Comparison of ENCODE assay signal across 27 cellular contexts in the genomic region with DNA sequence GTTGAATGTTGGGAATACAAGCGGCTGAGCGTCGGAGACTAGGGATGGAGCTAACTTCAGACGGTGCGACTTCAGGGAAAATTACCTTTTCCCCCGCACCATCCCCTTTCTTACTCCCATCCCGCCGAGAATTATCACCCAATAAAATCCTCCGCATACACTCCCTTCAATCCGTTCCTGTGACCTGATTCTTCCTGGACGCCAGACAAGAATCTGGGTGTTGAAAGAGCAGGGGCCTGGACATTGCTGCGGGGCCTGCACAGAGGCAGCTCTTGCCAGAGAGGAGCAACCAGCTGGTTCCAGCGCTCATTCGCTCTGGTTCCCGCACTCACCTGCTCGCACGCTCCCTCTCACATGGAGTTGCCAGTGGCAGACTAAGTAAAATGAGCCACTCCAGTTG.
DNase-seq lines count a peak whose midpoint lies in the region; ATAC-seq and TF ChIP-seq lines count a peak whose summit lies in the region.
"Had no signal": no experiment of that assay in that cellular context is flagged by ENCODE, and none has a peak within 500 bp of the region (broad histone marks: within the 10 kb centered on the region; RNA-seq: fewer than 3 reads in every experiment).

No MANE protein-coding gene starts in this region.

- H3K36me3 Mint-ChIP-seq in nephron progenitor cell (ENCODE audit: low read depth), result no peaks in the 10 kb centered on the region
- H3K36me3 Mint-ChIP-seq in CD8-positive, alpha-beta T cell, result no peaks in the 10 kb centered on the region
- H3K36me3 Mint-ChIP-seq: activated CD4-positive, alpha-beta memory T cell treated with anti-CD3 and anti-CD28 coated beads for 36 hours; CD4-positive, CD25-positive, alpha-beta regulatory T cell; naive thymus-derived CD8-positive, alpha-beta T cell had no signal

- H3K4me1 Mint-ChIP-seq in nephron progenitor cell, result peaks cover 14% of the 10 kb centered on the region
- no peaks in the 10 kb centered on the region for H3K4me1 Mint-ChIP-seq in CD8-positive, alpha-beta T cell (ENCODE audit: low read depth)
- H3K4me1 Mint-ChIP-seq: CD4-positive, CD25-positive, alpha-beta regulatory T cell had no signal

- ATAC-seq in right cardiac atrium (peak; percentile 55 to 60), GM18870 (IDR thresholded peaks at IDR 0.05; ENCODE audit: unreplicated experiment) (no peak)
- no peak for ATAC-seq in CD8-positive, alpha-beta T cell
- ATAC-seq: foreskin keratinocyte; naive thymus-derived CD8-positive, alpha-beta T cell had no signal

- CTCF ChIA-PET in CD8-positive, alpha-beta T cell (lab: Charles Lee), result no interaction called here

- H3K27ac ChIP-seq in HUES64 (ENCODE audit: low read depth, low read length) (no peak overlapping the region), right cardiac atrium (ENCODE audit: low read length) (no peak overlapping the region)
- no peak overlapping the region for H3K27ac ChIP-seq in CD8-positive, alpha-beta T cell (ENCODE audit: low read depth, low read length)
- H3K27ac ChIP-seq: foreskin keratinocyte, uterus had no signal

- H3K36me3 ChIP-seq in HUES64 (ENCODE audit: insufficient read depth, low read length), result no peaks in the 10 kb centered on the region
- no peaks in the 10 kb centered on the region for H3K36me3 ChIP-seq in CD8-positive, alpha-beta T cell (ENCODE audit: insufficient read depth, low read length)
- H3K36me3 ChIP-seq: uterus had no signal

- no peaks in the 10 kb centered on the region for H3K9me3 Mint-ChIP-seq in nephron progenitor cell
- no peaks in the 10 kb centered on the region for H3K9me3 Mint-ChIP-seq in CD8-positive, alpha-beta T cell
- H3K9me3 Mint-ChIP-seq: activated CD4-positive, alpha-beta memory T cell treated with anti-CD3 and anti-CD28 coated beads for 36 hours; activated T-helper 2 cell treated with anti-CD3 and anti-CD28 coated beads, Interferon-gamma antibody, Interleukin-2, Interleukin-4, amounts not matched to agents 10 μg/mL and 5 μg/mL and 100 μg/mL, durations not matched to agents 14 hours and 24 hours and 36 hours; naive thymus-derived CD8-positive, alpha-beta T cell had no signal

- no peak overlapping the region for H3K4me3 Mint-ChIP-seq in nephron progenitor cell
- no peak overlapping the region for H3K4me3 Mint-ChIP-seq in CD8-positive, alpha-beta T cell
- H3K4me3 Mint-ChIP-seq: activated CD4-positive, alpha-beta memory T cell treated with anti-CD3 and anti-CD28 coated beads for 36 hours; CD4-positive, CD25-positive, alpha-beta regulatory T cell; naive thymus-derived CD8-positive, alpha-beta T cell had no signal

- TF ChIP-seq CTCF in nephron progenitor cell (IDR thresholded peaks at IDR 0.05), result no peak
- no peak for TF ChIP-seq CTCF in CD8-positive, alpha-beta T cell (IDR thresholded peaks at IDR 0.05)

- 93% methylated on average over 17 of the region's 17 CpGs for WGBS in HUES64
- 72% methylated on average over 17 of the region's 17 CpGs for WGBS in right cardiac atrium

- H3K27me3 Mint-ChIP-seq in nephron progenitor cell (ENCODE audit: low read depth, poor library complexity), result peaks cover 3% of the 10 kb centered on the region
- H3K27me3 Mint-ChIP-seq in CD8-positive, alpha-beta T cell (ENCODE audit: low read depth), result peaks cover 3% of the 10 kb centered on the region
- H3K27me3 Mint-ChIP-seq: activated CD4-positive, alpha-beta memory T cell treated with anti-CD3 and anti-CD28 coated beads for 36 hours had no signal

- POLR2A ChIA-PET in CD8-positive, alpha-beta T cell (lab: Charles Lee), result no interaction called here

- H3K4me1 ChIP-seq in HUES64 (ENCODE audit: insufficient read depth, low read length) (peaks cover 11% of the 10 kb centered on the region), right cardiac atrium (ENCODE audit: control insufficient read depth, insufficient read depth, low read length) (no peaks in the 10 kb centered on the region)
- no peaks in the 10 kb centered on the region for H3K4me1 ChIP-seq in CD8-positive, alpha-beta T cell (ENCODE audit: insufficient read depth, low read length)
- H3K4me1 ChIP-seq: uterus had no signal

- H3K9me3 ChIP-seq in HUES64 (ENCODE audit: insufficient read depth, low read depth, low read length) (no peaks in the 10 kb centered on the region), right cardiac atrium (ENCODE audit: control insufficient read depth, low read length) (no peaks in the 10 kb centered on the region)
- no peaks in the 10 kb centered on the region for H3K9me3 ChIP-seq in CD8-positive, alpha-beta T cell (ENCODE audit: low read length)
- H3K9me3 ChIP-seq: uterus had no signal

- H3K4me3 ChIP-seq in HUES64 (ENCODE audit: low read length) (peak overlapping the region; percentile 39), right cardiac atrium (ENCODE audit: low read length) (no peak overlapping the region)
- H3K4me3 ChIP-seq in CD8-positive, alpha-beta T cell (ENCODE audit: low read depth, low read length), result no peak overlapping the region
- H3K4me3 ChIP-seq: uterus had no signal

- DNase-seq in EH (ENCODE audit: low read depth) (peak; percentile 65), right cardiac atrium (peak; percentile 15 to 54 (median 40)), nephron progenitor cell (no peak), HCEC 1CT (no peak), NCI-H774 (lab: John Stamatoyannopoulos, UW) (no peak)
- DNase-seq in CD8-positive, alpha-beta T cell, result no peak
- DNase-seq: activated CD4-positive, alpha-beta memory T cell treated with anti-CD3 and anti-CD28 coated beads for 36 hours; activated CD8-positive, alpha-beta memory T cell treated with anti-CD3 and anti-CD28 coated beads, Interleukin-2, amount 50 U/mL, for 48 hours; CD4-positive, CD25-positive, alpha-beta regulatory T cell; effector CD4-positive, alpha-beta T cell; erythroblast; foreskin keratinocyte; hypothalamus; KG1; midbrain; naive thymus-derived CD8-positive, alpha-beta T cell; NCI-H146; NCI-H510A treated with DMSO at 0.1 percent for 48 hours; NK-92 treated with Interleukin-12 subunit alpha and Interleukin-12 subunit beta, amount 100 ng/mL, for 24 hours; SIG-M5; stimulated activated CD4-positive, alpha-beta T cell treated with anti-CD3 and anti-CD28 coated beads, Interleukin-12 subunit alpha, Interleukin-12 subunit beta, amount 100 ng/mL, for 4 hours; stimulated activated CD4-positive, alpha-beta T cell treated with anti-CD3 and anti-CD28 coated beads, Interleukin-4, amount 100 ng/mL, for 24 hours; stimulated activated naive CD4-positive, alpha-beta T cell had no signal

- intact Hi-C loops in right cardiac atrium (cut with DNase I), result no loop called here
- intact Hi-C loops in CD8-positive, alpha-beta T cell (cut with DNase I, micrococcal nuclease), result no loop called here

- no peaks in the 10 kb centered on the region for H3K27me3 ChIP-seq in HUES64 (ENCODE audit: insufficient read depth, low read length)
- H3K27me3 ChIP-seq in right cardiac atrium (ENCODE audit: control insufficient read depth, insufficient read depth), result no peaks in the 10 kb centered on the region
- peaks cover 3% of the 10 kb centered on the region for H3K27me3 ChIP-seq in CD8-positive, alpha-beta T cell (ENCODE audit: insufficient read depth, low read length)
- H3K27me3 ChIP-seq: foreskin keratinocyte, uterus had no signal

- peak overlapping the region; percentile 16 for H3K27ac Mint-ChIP-seq in nephron progenitor cell
- H3K27ac Mint-ChIP-seq in CD8-positive, alpha-beta T cell, result no peak overlapping the region
- H3K27ac Mint-ChIP-seq: activated CD4-positive, alpha-beta memory T cell treated with anti-CD3 and anti-CD28 coated beads for 36 hours; activated T-helper 2 cell treated with anti-CD3 and anti-CD28 coated beads, Interferon-gamma antibody, Interleukin-2, Interleukin-4, amounts not matched to agents 10 μg/mL and 5 μg/mL and 100 μg/mL, durations not matched to agents 14 hours and 24 hours and 36 hours; CD4-positive, CD25-positive, alpha-beta regulatory T cell had no signal

- H3K9ac ChIP-seq in HUES64 (ENCODE audit: low read depth, low read length), result no peak overlapping the region

Comparison
In these comparisons a context has a peak if more than half of its experiments do, and no peak if none do; other contexts are left out.
1. DNase-seq: peak in EH (single experiment) and right cardiac atrium (3 of 3); none in nephron progenitor cell (single experiment), HCEC 1CT (single experiment), CD8-positive, alpha-beta T cell (0 of 7) and NCI-H774 (single experiment).
2. ATAC-seq: peak in right cardiac atrium (2 of 2); none in CD8-positive, alpha-beta T cell (single experiment) and GM18870 (single experiment).